In the genomic region with DNA sequence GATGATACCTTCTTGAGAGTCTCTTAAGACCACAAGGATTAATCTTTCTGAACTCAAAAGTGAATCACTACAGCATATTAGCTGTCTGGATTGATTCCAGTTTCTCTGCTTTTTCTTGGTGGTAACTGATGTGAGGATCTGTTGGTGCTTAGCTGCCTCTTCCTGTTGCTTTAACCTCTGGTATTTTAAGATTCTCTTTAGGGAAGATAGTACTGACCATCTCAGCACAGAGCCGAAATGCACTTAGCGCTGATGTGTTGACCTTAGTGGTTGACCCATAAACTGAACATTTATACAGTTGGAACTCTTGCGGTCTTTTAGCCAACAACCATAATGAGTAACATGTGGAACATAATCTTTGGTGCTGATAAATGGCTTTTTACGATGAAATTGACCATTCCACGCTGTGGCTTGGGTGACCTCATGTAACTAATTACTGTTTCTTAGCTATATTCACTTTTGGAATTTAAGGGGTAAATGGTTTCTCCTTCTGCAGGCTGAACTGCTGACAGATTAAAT, we compare ENCODE assay signal across 11 cellular contexts. TPM values are rescaled to one million over a fixed set of nuclear protein-coding genes. Genes with fewer than 3 reads are reported as not detected.
A peak's percentile ranks its signal among the peaks of the same experiment; 100 is the strongest.
DNase-seq lines count a peak whose midpoint lies in the region; ATAC-seq, FAIRE-seq and TF ChIP-seq lines count a peak whose summit lies in the region.
"Had no signal": no experiment of that assay in that cellular context is flagged by ENCODE, and none has a peak within 500 bp of the region (broad histone marks: within the 10 kb centered on the region; RNA-seq: fewer than 3 reads in every experiment).

No MANE protein-coding gene starts in this region.

- peaks cover 84% of the 10 kb centered on the region for H3K79me2 ChIP-seq in HepG2 (ENCODE audit: insufficient read depth, low read length)

- no TSS peak for BruUV-seq in HepG2 (replicated peaks; lab: Mats Ljungman, UMichigan)

- TF ChIP-seq CTCF in AG04449 (IDR thresholded peaks at IDR 0.05; ENCODE audit: insufficient read depth, low read length, missing control alignments): no peak
- TF ChIP-seq CTCF in brain microvascular endothelial cell (IDR thresholded peaks at IDR 0.05; ENCODE audit: low read depth, low read length, missing control alignments): no peak
- TF ChIP-seq CTCF in HepG2 (CRISPR knock-in tag; IDR thresholded peaks at IDR 0.05): no peak

- H3K4me3 ChIP-seq in AG04449 (ENCODE audit: low read depth, low read length) (no peak overlapping the region), MG63 (no peak overlapping the region), brain microvascular endothelial cell (ENCODE audit: low read depth, low read length) (no peak overlapping the region), HepG2 (replicated peaks in 1 of 3; ENCODE audit: insufficient read depth in 1 of 3, low read depth in 2 of 3, low read length in 3 of 3) (no peak overlapping the region)

- CTCF ChIA-PET in AG04449 (lab: Yijun Ruan, JAX) (interaction anchor here (0.9 to 1.1 kb wide), 2 partner anchors 12 to 29 kb away, joined by 3 read pairs; no protein-coding TSS in a partner anchor), HepG2 (lab: Yijun Ruan, JAX; ENCODE audit: low intra/inter-chr PET ratio, low total read pairs) (no interaction called here)

- H3K27me3 ChIP-seq in MG63 (no peaks in the 10 kb centered on the region), brain microvascular endothelial cell (replicated peaks) (no peaks in the 10 kb centered on the region), HepG2 (ENCODE audit: control insufficient read depth in 1 of 2, insufficient read depth in 2 of 2, low read length in 2 of 2) (no peaks in the 10 kb centered on the region)

- H4K20me1 ChIP-seq in HepG2 (ENCODE audit: insufficient read depth, low read length): no peaks in the 10 kb centered on the region; the same call in none of the 2 replicates

- H3K4me3 Mint-ChIP-seq in activated T-cell treated with anti-CD3 and anti-CD28 coated beads, Interleukin-2, amount 50 U/mL, for 72 hours: no peak overlapping the region
- H3K4me3 Mint-ChIP-seq: activated B cell treated with CpG ODN at 0.5 μM for 24 hours; effector memory CD8-positive, alpha-beta T cell had no signal

- over 99% methylated on average over 5 of the region's 5 CpGs for WGBS in HepG2 (ENCODE audit: low lambda C conversion rate)

- peaks cover 26% of the 10 kb centered on the region for H3K4me1 ChIP-seq in HepG2 (ENCODE audit: insufficient read depth, low read length)

- H3K4me2 ChIP-seq in HepG2 (ENCODE audit: low read depth, low read length): no peak overlapping the region

- no peak overlapping the region for H3K27ac Mint-ChIP-seq in activated T-cell treated with anti-CD3 and anti-CD28 coated beads, Interleukin-2, amount 50 U/mL, for 72 hours
- H3K27ac Mint-ChIP-seq: activated B cell treated with CpG ODN at 0.5 μM for 24 hours; effector memory CD8-positive, alpha-beta T cell had no signal

- peaks cover 2 to 4% of the 10 kb centered on the region in 2 donors for H3K36me3 Mint-ChIP-seq in activated T-cell treated with anti-CD3 and anti-CD28 coated beads, Interleukin-2, amount 50 U/mL, for 72 hours (ENCODE audit: insufficient read depth in 2 of 2)

- H3K36me3 ChIP-seq in MG63: peaks cover 22% of the 10 kb centered on the region
- H3K36me3 ChIP-seq in brain microvascular endothelial cell (replicated peaks): no peaks in the 10 kb centered on the region
- H3K36me3 ChIP-seq in HepG2 (replicated peaks in 1 of 2; ENCODE audit: control insufficient read depth in 1 of 2, insufficient read depth in 2 of 2, low read length in 2 of 2): peaks cover 2 to 5% of the 10 kb centered on the region in 2 experiments

- TF ChIP-seq POLR2A in HepG2 (IDR thresholded peaks at IDR 0.05; ENCODE audit: insufficient read depth in 1 of 2, low read depth in 2 of 2, low read length in 2 of 2): no peak

- TF ChIP-seq EP300 in HepG2 (IDR thresholded peaks at IDR 0.05; ENCODE audit: low read depth in 2 of 2, low read length in 2 of 2): no peak
- TF ChIP-seq EP300 in HepG2 (CRISPR knock-in tag; IDR thresholded peaks at IDR 0.05; ENCODE audit: borderline replicate concordance): no peak

- H3K27me3 Mint-ChIP-seq in activated T-cell treated with anti-CD3 and anti-CD28 coated beads, Interleukin-2, amount 50 U/mL, for 72 hours (ENCODE audit: low read depth): no peaks in the 10 kb centered on the region
- H3K27me3 Mint-ChIP-seq: activated B cell treated with CpG ODN at 0.5 μM for 24 hours; effector memory CD8-positive, alpha-beta T cell had no signal

- no peak for TF ChIP-seq RAD21 in HepG2 (CRISPR knock-in tag; IDR thresholded peaks at IDR 0.05)

- DNase-seq in AG04449 (ENCODE audit: low read depth, low spot score): peak; percentile 88
- DNase-seq in MG63: peak; percentile 71
- DNase-seq in brain microvascular endothelial cell: peak; percentile 95
- no peak for DNase-seq in HepG2 (ENCODE audit: low spot score)
- no peak for DNase-seq in activated CD4-positive, alpha-beta T cell treated with anti-CD3 and anti-CD28 coated beads for 4 hours
- DNase-seq in NCI-H774 (lab: John Stamatoyannopoulos, UW): no peak
- no peak for DNase-seq in activated T-cell treated with anti-CD3 and anti-CD28 coated beads, Interleukin-2, amount 50 U/mL, for 72 hours
- DNase-seq in NK-92 (lab: John Stamatoyannopoulos, UW; ENCODE audit: unreplicated experiment): no peak
- DNase-seq: activated B cell treated with CpG ODN at 0.5 μM for 24 hours; Calu3; effector memory CD8-positive, alpha-beta T cell had no signal

- intact Hi-C loops in HepG2 (cut with micrococcal nuclease; ENCODE audit: unreplicated experiment): no loop called here

- H3K9me3 Mint-ChIP-seq in activated T-cell treated with anti-CD3 and anti-CD28 coated beads, Interleukin-2, amount 50 U/mL, for 72 hours: peaks cover 0 to 2% of the 10 kb centered on the region in 2 donors
- H3K9me3 Mint-ChIP-seq: activated B cell treated with CpG ODN at 0.5 μM for 24 hours; effector memory CD8-positive, alpha-beta T cell had no signal

- H3K9ac ChIP-seq in HepG2 (ENCODE audit: insufficient read depth, low read depth, low read length): no peak overlapping the region

- H3K4me1 Mint-ChIP-seq in activated T-cell treated with anti-CD3 and anti-CD28 coated beads, Interleukin-2, amount 50 U/mL, for 72 hours (ENCODE audit: low read depth): no peaks in the 10 kb centered on the region

- no peak for FAIRE-seq in HepG2 (lab: Jason Lieb, UNC)

- ATAC-seq in HepG2: no peak
- ATAC-seq in activated T-cell treated with anti-CD3 and anti-CD28 coated beads, Interleukin-2, amount 50 U/mL, for 72 hours (replicated peaks in 1 of 2): no peak
- ATAC-seq: effector memory CD8-positive, alpha-beta T cell had no signal

- no peaks in the 10 kb centered on the region for H3K9me3 ChIP-seq in MG63
- H3K9me3 ChIP-seq in HepG2 (ENCODE audit: low read length): no peaks in the 10 kb centered on the region

- H3K27ac ChIP-seq in brain microvascular endothelial cell (no peak overlapping the region), HepG2 (ENCODE audit: extremely low read length, insufficient read depth, low read length) (no peak overlapping the region)

- no peak overlapping the region for H2AFZ ChIP-seq in HepG2 (ENCODE audit: low read length)

- POLR2A ChIA-PET in AG04449 (lab: Yijun Ruan, JAX): interaction anchor here (0.7 to 1.1 kb wide), 2 partner anchors 21 to 100 kb away, joined by 3 to 10 read pairs; a partner anchor contains a TSS
- POLR2A ChIA-PET in HepG2 (lab: Yijun Ruan, JAX): interaction anchor here (1.1 kb wide), 1 partner anchor 101 kb away, joined by 6 read pairs; a partner anchor contains a TSS

- in situ Hi-C loops in brain microvascular endothelial cell (cut with HindIII; ENCODE audit: low pct_ligation_motif_present, low sequenced_read_pairs): no loop called here
- in situ Hi-C loops in HepG2 (cut with HindIII; ENCODE audit: extremely low pct_ligation_motif_present, low pct_unique_long_range_greater_than_20kb): no loop called here

RNA-seq across cellular contexts. Expression of a gene that starts 33.7 kb away (rescaled TPM):
- 369 and 426 TPM in 2 replicates for total RNA-seq in MG63 (2014; rRNA removed; shearing (Covaris generic); ENCODE audit: low replicate concordance)
- total RNA-seq in HepG2 (2016; rRNA removed; fragmentation: Illumina TruSeq; extraction: Trizol): 154 and 315 TPM in 2 replicates
- 34.6 and 35.6 TPM in 2 replicates for total RNA-seq in HepG2 (2016; cell fraction: cytosol; rRNA removed; fragmentation: Illumina TruSeq; extraction: Trizol; ENCODE audit: low read depth)
- total RNA-seq in HepG2 (2016; cell fraction: insoluble cytoplasmic fraction; rRNA removed; fragmentation: Illumina TruSeq; extraction: Trizol): 137 and 320 TPM in 2 replicates
- 41.4 and 45.9 TPM in 2 replicates for total RNA-seq in HepG2 (2016; cell fraction: membrane; rRNA removed; fragmentation: Illumina TruSeq; extraction: Trizol)
- total RNA-seq in HepG2 (2016; cell fraction: nucleus; rRNA removed; fragmentation: Illumina TruSeq; extraction: Trizol): 264 and 296 TPM in 2 replicates
- 591 and 594 TPM in 2 replicates for polyA plus RNA-seq in HepG2 (2011; rRNA removed)
- 396 and 486 TPM in 2 replicates for polyA plus RNA-seq in HepG2 (2011; cell fraction: cytosol; rRNA removed)
- polyA plus RNA-seq in HepG2 (2011; cell fraction: nucleus; rRNA removed): 223 and 286 TPM in 2 replicates
- 481 and 597 TPM in 2 replicates for polyA plus RNA-seq in HepG2 (2012)
- polyA plus RNA-seq in HepG2 (2016; cell fraction: cytosol; fragmentation: Illumina TruSeq; extraction: Trizol; ENCODE audit: low read depth): 12.9 and 14.3 TPM in 2 replicates
- polyA plus RNA-seq in HepG2 (2016; cell fraction: insoluble cytoplasmic fraction; fragmentation: Illumina TruSeq; extraction: Trizol; ENCODE audit: low read depth): 150 and 155 TPM in 2 replicates
- polyA plus RNA-seq in HepG2 (2016; cell fraction: membrane; fragmentation: Illumina TruSeq; extraction: Trizol; ENCODE audit: low read depth): 25.1 and 29.6 TPM in 2 replicates
- polyA plus RNA-seq in HepG2 (2016; cell fraction: nucleus; fragmentation: Illumina TruSeq; extraction: Trizol; ENCODE audit: insufficient read depth, low read depth): 409 and 433 TPM in 2 replicates
- 59.6 and 259 TPM in 2 replicates for polyA minus RNA-seq in HepG2 (2011; rRNA and poly(A)+ RNA removed; ENCODE audit: low replicate concordance)
- polyA minus RNA-seq in HepG2 (2011; cell fraction: cytosol; rRNA and poly(A)+ RNA removed): 166 and 220 TPM in 2 replicates
- polyA minus RNA-seq in HepG2 (2011; cell fraction: nucleus; rRNA and poly(A)+ RNA removed): 124 and 168 TPM in 2 replicates
- 10 to 100 TPM; 37.8 to 44.2 TPM for total RNA-seq in activated T-cell treated with anti-CD3 and anti-CD28 coated beads, Interleukin-2, amount 50 U/mL, for 72 hours

RNA-seq across cellular contexts. Expression of a gene that starts 56.2 kb away (rescaled TPM):
- not detected in 2 replicates for total RNA-seq in MG63 (2014; rRNA removed; shearing (Covaris generic); ENCODE audit: low replicate concordance)
- total RNA-seq in HepG2 (2016; rRNA removed; fragmentation: Illumina TruSeq; extraction: Trizol): 0.69 and 1.4 TPM in 2 replicates
- total RNA-seq in HepG2 (2016; cell fraction: cytosol; rRNA removed; fragmentation: Illumina TruSeq; extraction: Trizol; ENCODE audit: low read depth): 0.26 and 0.30 TPM in 2 replicates
- 0.55 and 1.3 TPM in 2 replicates for total RNA-seq in HepG2 (2016; cell fraction: insoluble cytoplasmic fraction; rRNA removed; fragmentation: Illumina TruSeq; extraction: Trizol)
- 0.65 and 0.72 TPM in 2 replicates for total RNA-seq in HepG2 (2016; cell fraction: membrane; rRNA removed; fragmentation: Illumina TruSeq; extraction: Trizol)
- 0.94 and 0.99 TPM in 2 replicates for total RNA-seq in HepG2 (2016; cell fraction: nucleus; rRNA removed; fragmentation: Illumina TruSeq; extraction: Trizol)
- polyA plus RNA-seq in HepG2 (2011; rRNA removed): 0.88 and 1.1 TPM in 2 replicates
- polyA plus RNA-seq in HepG2 (2011; cell fraction: cytosol; rRNA removed): 0.90 and 1.3 TPM in 2 replicates
- 2.7 and 3.0 TPM in 2 replicates for polyA plus RNA-seq in HepG2 (2011; cell fraction: nucleus; rRNA removed)
- 0.76 and 1.3 TPM in 2 replicates for polyA plus RNA-seq in HepG2 (2012)
- 0.14 and 0.15 TPM in 2 replicates for polyA plus RNA-seq in HepG2 (2016; cell fraction: cytosol; fragmentation: Illumina TruSeq; extraction: Trizol; ENCODE audit: low read depth)
- polyA plus RNA-seq in HepG2 (2016; cell fraction: insoluble cytoplasmic fraction; fragmentation: Illumina TruSeq; extraction: Trizol; ENCODE audit: low read depth): 0.84 and 1.1 TPM in 2 replicates
- polyA plus RNA-seq in HepG2 (2016; cell fraction: membrane; fragmentation: Illumina TruSeq; extraction: Trizol; ENCODE audit: low read depth): 0.31 and 0.55 TPM in 2 replicates
- 2.0 and 2.6 TPM in 2 replicates for polyA plus RNA-seq in HepG2 (2016; cell fraction: nucleus; fragmentation: Illumina TruSeq; extraction: Trizol; ENCODE audit: insufficient read depth, low read depth)
- 2.0 and 3.1 TPM in 2 replicates for polyA minus RNA-seq in HepG2 (2011; rRNA and poly(A)+ RNA removed; ENCODE audit: low replicate concordance)
- 0.62 and 0.79 TPM in 2 replicates for polyA minus RNA-seq in HepG2 (2011; cell fraction: cytosol; rRNA and poly(A)+ RNA removed)
- 0.64 and 0.87 TPM in 2 replicates for polyA minus RNA-seq in HepG2 (2011; cell fraction: nucleus; rRNA and poly(A)+ RNA removed)
- total RNA-seq in activated T-cell treated with anti-CD3 and anti-CD28 coated beads, Interleukin-2, amount 50 U/mL, for 72 hours: not detected

Comparison
In these comparisons a context has a peak if more than half of its experiments do, and no peak if none do; other contexts are left out.
1. DNase-seq: peak in AG04449 (single experiment), MG63 (single experiment) and brain microvascular endothelial cell (single experiment); none in HepG2 (single experiment), activated CD4-positive, alpha-beta T cell treated with anti-CD3 and anti-CD28 coated beads for 4 hours (0 of 2), NCI-H774 (single experiment), activated T-cell treated with anti-CD3 and anti-CD28 coated beads, Interleukin-2, amount 50 U/mL, for 72 hours (0 of 2) and NK-92 (single experiment).